ENCODE assay signal across 8 cellular contexts in genomic region chr2:28895189-28895893, GRCh38. TPM values are rescaled to one million over a fixed set of nuclear protein-coding genes. Genes with fewer than 3 reads are reported as not detected.
DNase-seq lines count a peak whose midpoint lies in the region; ATAC-seq and TF ChIP-seq lines count a peak whose summit lies in the region.

No MANE protein-coding gene starts in this region.

- TF ChIP-seq CTCF in BJ (IDR thresholded peaks at IDR 0.05; ENCODE audit: insufficient read depth, low read depth, low read length) (no peak), WI38 (IDR thresholded peaks at IDR 0.05; ENCODE audit: low read depth, low read length) (no peak)

- H3K36me3 ChIP-seq in BJ (ENCODE audit: control insufficient read depth, insufficient read depth, low read length) (no peaks in the 10 kb centered on the region), HUES48 (ENCODE audit: control insufficient read depth, insufficient read depth, low read length) (peaks cover 7% of the 10 kb centered on the region; the same call in 1 of the 2 replicates)

- H3K9me3 ChIP-seq in HUES48 (ENCODE audit: control insufficient read depth, insufficient read depth, low read length) = no peaks in the 10 kb centered on the region

- DNase-seq in BJ (ENCODE audit: low read depth) (no peak), cerebellar cortex (ENCODE audit: low spot score) (peak; percentile 14), kidney tubule cell (ENCODE audit: low spot score) (peak; percentile 79), NCI-H1694 treated with DMSO at 0.1 percent for 48 hours (lab: John Stamatoyannopoulos, UW) (no peak)
- DNase-seq in stimulated activated CD4-positive, alpha-beta T cell treated with anti-CD3 and anti-CD28 coated beads, Interleukin-2, amount 100 ng/mL, for 48 hours = peak; percentile 41 to 44

- peaks cover 36% of the 10 kb centered on the region for H3K4me1 ChIP-seq in HUES48 (ENCODE audit: control insufficient read depth, insufficient read depth, low read length)

- H3K27me3 ChIP-seq in BJ (ENCODE audit: control insufficient read depth, insufficient read depth, low read length) = no peaks in the 10 kb centered on the region
- H3K27me3 ChIP-seq in HUES48 (ENCODE audit: control insufficient read depth, insufficient read depth, low read length) = no peaks in the 10 kb centered on the region

- CTCF ChIA-PET in BJ (lab: Yijun Ruan, JAX) = interaction anchor here (0.8 kb wide), 1 partner anchor 76 kb away, joined by 3 read pairs; no protein-coding TSS in a partner anchor

- H3K4me3 ChIP-seq in BJ (ENCODE audit: low read depth, low read length) (peak overlapping the region; percentile 100), HUES48 (ENCODE audit: low read depth, low read length) (peak overlapping the region; percentile 100), WI38 (ENCODE audit: low read depth, low read length) (peak overlapping the region; percentile 97)

- POLR2A ChIA-PET in BJ (lab: Charles Lee) = no interaction called here

- H3K9ac ChIP-seq in HUES48 (ENCODE audit: low read depth, low read length) = peak overlapping the region; percentile 100

- ATAC-seq in GM19467 (IDR thresholded peaks at IDR 0.05; ENCODE audit: unreplicated experiment) = peak; percentile 9

- H3K27ac ChIP-seq in HUES48 (ENCODE audit: low read depth, low read length) = peak overlapping the region; percentile 95

RNA-seq across cellular contexts. Expression of gene WDR43, which starts 0.9 kb away (rescaled TPM):
- 32.8 and 59.1 TPM in 2 replicates for polyA plus RNA-seq in BJ (2011; rRNA removed)
- polyA minus RNA-seq in BJ (2011; rRNA and poly(A)+ RNA removed) = 52.9 and 56.7 TPM in 2 replicates

RNA-seq across cellular contexts. Expression of gene TRMT61B, which starts 25.2 kb away (rescaled TPM):
- polyA plus RNA-seq in BJ (2011; rRNA removed) = 8.0 and 12.0 TPM in 2 replicates
- polyA minus RNA-seq in BJ (2011; rRNA and poly(A)+ RNA removed) = 4.8 and 5.1 TPM in 2 replicates

Comparison
In these comparisons a context has a peak if more than half of its experiments do, and no peak if none do; other contexts are left out.
1. DNase-seq: peak in cerebellar cortex (single experiment), kidney tubule cell (single experiment) and stimulated activated CD4-positive, alpha-beta T cell treated with anti-CD3 and anti-CD28 coated beads, Interleukin-2, amount 100 ng/mL, for 48 hours (2 of 2); none in BJ (single experiment) and NCI-H1694 treated with DMSO at 0.1 percent for 48 hours (single experiment).
2. Peak in every context shown above with its lines, with median percentiles within 50 percentile points of each other: H3K4me3 ChIP-seq.